ENCODE assay signal across 1 cellular context in the genomic region with DNA sequence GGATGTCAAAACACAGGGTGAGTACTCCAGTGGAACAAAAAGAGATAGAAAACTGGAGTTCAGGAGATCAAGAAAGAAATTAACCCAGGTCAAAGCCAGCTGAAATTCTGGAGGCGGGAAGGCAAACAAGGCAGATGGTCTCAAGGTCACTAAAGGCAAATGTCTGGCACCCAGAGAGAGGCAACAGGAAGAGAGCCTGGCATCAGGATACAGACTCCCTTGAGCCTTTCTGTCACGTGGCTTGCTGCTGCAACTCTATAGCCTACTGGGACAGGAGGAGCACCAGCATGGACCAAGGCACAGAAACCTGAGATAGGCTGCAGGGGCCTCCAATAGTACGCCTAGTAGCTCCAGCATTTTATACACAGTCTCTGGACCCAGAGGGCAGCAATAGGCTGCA.
A peak's percentile ranks its signal among the peaks of the same experiment; 100 is the strongest.
TF ChIP-seq lines count a peak whose summit lies in the region.

No MANE protein-coding gene starts in this region.

TF ChIP-seq in HepG2, 621 proteins besides CTCF, POLR2A, EP300 and RAD21 (continued from another document and continues in another):
- TF ChIP-seq ATF2 (CRISPR knock-in tag; IDR thresholded peaks at IDR 0.05) (no peak), STAT5B (CRISPR knock-in tag; IDR thresholded peaks at IDR 0.05) (no peak), SCMH1 (CRISPR knock-in tag; IDR thresholded peaks at IDR 0.05; ENCODE audit: borderline replicate concordance) (no peak), HMGA1 (CRISPR knock-in tag; conservative IDR thresholded peaks at IDR 0.05) (no peak), PHF8 (CRISPR knock-in tag; IDR thresholded peaks at IDR 0.05) (no peak), ZNF589 (CRISPR knock-in tag; conservative IDR thresholded peaks at IDR 0.05) (no peak), TSC22D2 (CRISPR knock-in tag; IDR thresholded peaks at IDR 0.05; ENCODE audit: borderline replicate concordance) (no peak), ZMYM3 (CRISPR knock-in tag; IDR thresholded peaks at IDR 0.05) (no peak), PTBP1 (IDR thresholded peaks at IDR 0.05; ENCODE audit: low read depth, low read length, poor library complexity, severe bottlenecking) (no peak), ZBTB1 (CRISPR knock-in tag; IDR thresholded peaks at IDR 0.05; ENCODE audit: borderline replicate concordance) (no peak), REPIN1 (CRISPR knock-in tag; IDR thresholded peaks at IDR 0.05; ENCODE audit: borderline replicate concordance, low read depth) (no peak), ZEB1 (IDR thresholded peaks at IDR 0.05; ENCODE audit: insufficient replicate concordance, low read depth) (no peak), ZNF10 (CRISPR knock-in tag; IDR thresholded peaks at IDR 0.05; ENCODE audit: borderline replicate concordance, low read depth) (no peak), ZNF839 (CRISPR knock-in tag; IDR thresholded peaks at IDR 0.05; ENCODE audit: borderline replicate concordance) (no peak), SRY (CRISPR knock-in tag; IDR thresholded peaks at IDR 0.05) (no peak), ZNF674 (CRISPR knock-in tag; IDR thresholded peaks at IDR 0.05; ENCODE audit: low read depth) (no peak), ZNF558 (CRISPR knock-in tag; IDR thresholded peaks at IDR 0.05; ENCODE audit: borderline replicate concordance) (no peak), ZNF737 (CRISPR knock-in tag; IDR thresholded peaks at IDR 0.05; ENCODE audit: borderline replicate concordance) (no peak), ZNF720 (CRISPR knock-in tag; IDR thresholded peaks at IDR 0.05) (no peak), MBD4 (IDR thresholded peaks at IDR 0.05; ENCODE audit: borderline replicate concordance, low read length) (no peak), HCFC1 (IDR thresholded peaks at IDR 0.05; ENCODE audit: low read depth, low read length) (no peak), KLF15 (CRISPR knock-in tag; IDR thresholded peaks at IDR 0.05; ENCODE audit: borderline replicate concordance) (no peak), KLF6 (CRISPR knock-in tag; IDR thresholded peaks at IDR 0.05) (no peak), WIZ (CRISPR knock-in tag; IDR thresholded peaks at IDR 0.05) (no peak), SALL2 (CRISPR knock-in tag; IDR thresholded peaks at IDR 0.05) (no peak), NR2C2 (CRISPR knock-in tag; IDR thresholded peaks at IDR 0.05; ENCODE audit: borderline replicate concordance) (no peak), RAD51 (IDR thresholded peaks at IDR 0.05; ENCODE audit: borderline replicate concordance) (peak; percentile 38; the same call in 1 of the 2 replicates), PLRG1 (conservative IDR thresholded peaks at IDR 0.05) (no peak), TCF12 (IDR thresholded peaks at IDR 0.05) (no peak), TCF12 (CRISPR knock-in tag; IDR thresholded peaks at IDR 0.05) (no peak), JUNB (CRISPR knock-in tag; IDR thresholded peaks at IDR 0.05; ENCODE audit: borderline replicate concordance) (no peak), ZNF451 (CRISPR knock-in tag; IDR thresholded peaks at IDR 0.05) (no peak), GATAD1 (CRISPR knock-in tag; IDR thresholded peaks at IDR 0.05) (no peak), ZNF20 (CRISPR knock-in tag; IDR thresholded peaks at IDR 0.05) (no peak), SIX4 (CRISPR knock-in tag; IDR thresholded peaks at IDR 0.05) (0 out of 2 replicates have a peak, but pooled peaks have one; percentile 48), TEAD3 (CRISPR knock-in tag; optimal IDR thresholded peaks at IDR 0.05; ENCODE audit: borderline replicate concordance) (no peak), ZNF143 (CRISPR knock-in tag; IDR thresholded peaks at IDR 0.05) (no peak), ZNF224 (CRISPR knock-in tag; IDR thresholded peaks at IDR 0.05) (no peak), ARID5B (CRISPR knock-in tag; IDR thresholded peaks at IDR 0.05) (peak; percentile 71), SNRNP70 (IDR thresholded peaks at IDR 0.05; ENCODE audit: low read depth, low read length) (no peak), ARNT (IDR thresholded peaks at IDR 0.05) (no peak), IRX3 (CRISPR knock-in tag; IDR thresholded peaks at IDR 0.05; ENCODE audit: borderline replicate concordance, low read depth) (no peak), U2AF1 (optimal IDR thresholded peaks at IDR 0.05; ENCODE audit: low read depth, low read length) (no peak)
- TF ChIP-seq, protein P1, sequence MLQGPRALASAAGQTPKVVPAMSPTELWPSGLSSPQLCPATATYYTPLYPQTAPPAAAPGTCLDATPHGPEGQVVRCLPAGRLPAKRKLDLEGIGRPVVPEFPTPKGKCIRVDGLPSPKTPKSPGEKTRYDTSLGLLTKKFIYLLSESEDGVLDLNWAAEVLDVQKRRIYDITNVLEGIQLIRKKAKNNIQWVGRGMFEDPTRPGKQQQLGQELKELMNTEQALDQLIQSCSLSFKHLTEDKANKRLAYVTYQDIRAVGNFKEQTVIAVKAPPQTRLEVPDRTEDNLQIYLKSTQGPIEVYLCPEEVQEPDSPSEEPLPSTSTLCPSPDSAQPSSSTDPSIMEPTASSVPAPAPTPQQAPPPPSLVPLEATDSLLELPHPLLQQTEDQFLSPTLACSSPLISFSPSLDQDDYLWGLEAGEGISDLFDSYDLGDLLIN (CRISPR knock-in tag; IDR thresholded peaks at IDR 0.05; ENCODE audit: borderline replicate concordance), result no peak
- TF ChIP-seq, protein P2, sequence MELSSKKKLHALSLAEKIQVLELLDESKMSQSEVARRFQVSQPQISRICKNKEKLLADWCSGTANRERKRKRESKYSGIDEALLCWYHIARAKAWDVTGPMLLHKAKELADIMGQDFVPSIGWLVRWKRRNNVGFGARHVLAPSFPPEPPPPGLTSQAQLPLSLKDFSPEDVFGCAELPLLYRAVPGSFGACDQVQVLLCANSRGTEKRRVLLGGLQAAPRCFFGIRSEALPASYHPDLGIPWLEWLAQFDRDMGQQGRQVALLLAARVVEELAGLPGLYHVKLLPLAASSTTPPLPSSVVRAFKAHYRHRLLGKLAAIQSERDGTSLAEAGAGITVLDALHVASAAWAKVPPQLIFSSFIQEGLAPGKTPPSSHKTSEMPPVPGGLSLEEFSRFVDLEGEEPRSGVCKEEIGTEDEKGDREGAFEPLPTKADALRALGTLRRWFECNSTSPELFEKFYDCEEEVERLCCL (CRISPR knock-in tag; IDR thresholded peaks at IDR 0.05; ENCODE audit: borderline replicate concordance), result no peak
- TF ChIP-seq, protein P3, sequence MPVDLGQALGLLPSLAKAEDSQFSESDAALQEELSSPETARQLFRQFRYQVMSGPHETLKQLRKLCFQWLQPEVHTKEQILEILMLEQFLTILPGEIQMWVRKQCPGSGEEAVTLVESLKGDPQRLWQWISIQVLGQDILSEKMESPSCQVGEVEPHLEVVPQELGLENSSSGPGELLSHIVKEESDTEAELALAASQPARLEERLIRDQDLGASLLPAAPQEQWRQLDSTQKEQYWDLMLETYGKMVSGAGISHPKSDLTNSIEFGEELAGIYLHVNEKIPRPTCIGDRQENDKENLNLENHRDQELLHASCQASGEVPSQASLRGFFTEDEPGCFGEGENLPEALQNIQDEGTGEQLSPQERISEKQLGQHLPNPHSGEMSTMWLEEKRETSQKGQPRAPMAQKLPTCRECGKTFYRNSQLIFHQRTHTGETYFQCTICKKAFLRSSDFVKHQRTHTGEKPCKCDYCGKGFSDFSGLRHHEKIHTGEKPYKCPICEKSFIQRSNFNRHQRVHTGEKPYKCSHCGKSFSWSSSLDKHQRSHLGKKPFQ (CRISPR knock-in tag; IDR thresholded peaks at IDR 0.05; ENCODE audit: insufficient replicate concordance), result no peak
- TF ChIP-seq, protein P4, sequence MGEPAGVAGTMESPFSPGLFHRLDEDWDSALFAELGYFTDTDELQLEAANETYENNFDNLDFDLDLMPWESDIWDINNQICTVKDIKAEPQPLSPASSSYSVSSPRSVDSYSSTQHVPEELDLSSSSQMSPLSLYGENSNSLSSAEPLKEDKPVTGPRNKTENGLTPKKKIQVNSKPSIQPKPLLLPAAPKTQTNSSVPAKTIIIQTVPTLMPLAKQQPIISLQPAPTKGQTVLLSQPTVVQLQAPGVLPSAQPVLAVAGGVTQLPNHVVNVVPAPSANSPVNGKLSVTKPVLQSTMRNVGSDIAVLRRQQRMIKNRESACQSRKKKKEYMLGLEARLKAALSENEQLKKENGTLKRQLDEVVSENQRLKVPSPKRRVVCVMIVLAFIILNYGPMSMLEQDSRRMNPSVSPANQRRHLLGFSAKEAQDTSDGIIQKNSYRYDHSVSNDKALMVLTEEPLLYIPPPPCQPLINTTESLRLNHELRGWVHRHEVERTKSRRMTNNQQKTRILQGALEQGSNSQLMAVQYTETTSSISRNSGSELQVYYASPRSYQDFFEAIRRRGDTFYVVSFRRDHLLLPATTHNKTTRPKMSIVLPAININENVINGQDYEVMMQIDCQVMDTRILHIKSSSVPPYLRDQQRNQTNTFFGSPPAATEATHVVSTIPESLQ (CRISPR knock-in tag; conservative IDR thresholded peaks at IDR 0.05), result no peak
- TF ChIP-seq, protein P5, sequence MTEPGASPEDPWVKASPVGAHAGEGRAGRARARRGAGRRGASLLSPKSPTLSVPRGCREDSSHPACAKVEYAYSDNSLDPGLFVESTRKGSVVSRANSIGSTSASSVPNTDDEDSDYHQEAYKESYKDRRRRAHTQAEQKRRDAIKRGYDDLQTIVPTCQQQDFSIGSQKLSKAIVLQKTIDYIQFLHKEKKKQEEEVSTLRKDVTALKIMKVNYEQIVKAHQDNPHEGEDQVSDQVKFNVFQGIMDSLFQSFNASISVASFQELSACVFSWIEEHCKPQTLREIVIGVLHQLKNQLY (CRISPR knock-in tag; IDR thresholded peaks at IDR 0.05), result peak; percentile 35; the same call in 1 of the 2 replicates
- TF ChIP-seq, protein P6, sequence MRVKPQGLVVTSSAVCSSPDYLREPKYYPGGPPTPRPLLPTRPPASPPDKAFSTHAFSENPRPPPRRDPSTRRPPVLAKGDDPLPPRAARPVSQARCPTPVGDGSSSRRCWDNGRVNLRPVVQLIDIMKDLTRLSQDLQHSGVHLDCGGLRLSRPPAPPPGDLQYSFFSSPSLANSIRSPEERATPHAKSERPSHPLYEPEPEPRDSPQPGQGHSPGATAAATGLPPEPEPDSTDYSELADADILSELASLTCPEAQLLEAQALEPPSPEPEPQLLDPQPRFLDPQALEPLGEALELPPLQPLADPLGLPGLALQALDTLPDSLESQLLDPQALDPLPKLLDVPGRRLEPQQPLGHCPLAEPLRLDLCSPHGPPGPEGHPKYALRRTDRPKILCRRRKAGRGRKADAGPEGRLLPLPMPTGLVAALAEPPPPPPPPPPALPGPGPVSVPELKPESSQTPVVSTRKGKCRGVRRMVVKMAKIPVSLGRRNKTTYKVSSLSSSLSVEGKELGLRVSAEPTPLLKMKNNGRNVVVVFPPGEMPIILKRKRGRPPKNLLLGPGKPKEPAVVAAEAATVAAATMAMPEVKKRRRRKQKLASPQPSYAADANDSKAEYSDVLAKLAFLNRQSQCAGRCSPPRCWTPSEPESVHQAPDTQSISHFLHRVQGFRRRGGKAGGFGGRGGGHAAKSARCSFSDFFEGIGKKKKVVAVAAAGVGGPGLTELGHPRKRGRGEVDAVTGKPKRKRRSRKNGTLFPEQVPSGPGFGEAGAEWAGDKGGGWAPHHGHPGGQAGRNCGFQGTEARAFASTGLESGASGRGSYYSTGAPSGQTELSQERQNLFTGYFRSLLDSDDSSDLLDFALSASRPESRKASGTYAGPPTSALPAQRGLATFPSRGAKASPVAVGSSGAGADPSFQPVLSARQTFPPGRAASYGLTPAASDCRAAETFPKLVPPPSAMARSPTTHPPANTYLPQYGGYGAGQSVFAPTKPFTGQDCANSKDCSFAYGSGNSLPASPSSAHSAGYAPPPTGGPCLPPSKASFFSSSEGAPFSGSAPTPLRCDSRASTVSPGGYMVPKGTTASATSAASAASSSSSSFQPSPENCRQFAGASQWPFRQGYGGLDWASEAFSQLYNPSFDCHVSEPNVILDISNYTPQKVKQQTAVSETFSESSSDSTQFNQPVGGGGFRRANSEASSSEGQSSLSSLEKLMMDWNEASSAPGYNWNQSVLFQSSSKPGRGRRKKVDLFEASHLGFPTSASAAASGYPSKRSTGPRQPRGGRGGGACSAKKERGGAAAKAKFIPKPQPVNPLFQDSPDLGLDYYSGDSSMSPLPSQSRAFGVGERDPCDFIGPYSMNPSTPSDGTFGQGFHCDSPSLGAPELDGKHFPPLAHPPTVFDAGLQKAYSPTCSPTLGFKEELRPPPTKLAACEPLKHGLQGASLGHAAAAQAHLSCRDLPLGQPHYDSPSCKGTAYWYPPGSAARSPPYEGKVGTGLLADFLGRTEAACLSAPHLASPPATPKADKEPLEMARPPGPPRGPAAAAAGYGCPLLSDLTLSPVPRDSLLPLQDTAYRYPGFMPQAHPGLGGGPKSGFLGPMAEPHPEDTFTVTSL (CRISPR knock-in tag; IDR thresholded peaks at IDR 0.05; ENCODE audit: borderline replicate concordance), result no peak
